29 cellular contexts compared by ENCODE assay signal in genomic region chr7:141167376-141167964, GRCh38.
"Had no signal": no experiment of that assay in that cellular context is flagged by ENCODE, and none has a peak within 500 bp of the region (broad histone marks: within the 10 kb centered on the region; RNA-seq: fewer than 3 reads in every experiment).

No MANE protein-coding gene starts in this region.

- DNase-seq: activated CD4-positive, alpha-beta T cell treated with anti-CD3 and anti-CD28 coated beads for 36 hours; activated CD4-positive, alpha-beta T cell treated with anti-CD3 and anti-CD28 coated beads, Interleukin-2, amount 10 ng/mL, durations not matched to agents 7 days and 5 days; activated CD4-positive, alpha-beta T cell treated with anti-CD3 and anti-CD28 coated beads, Interleukin-2, amount 50 U/mL, for 48 hours; activated CD8-positive, alpha-beta T cell treated with anti-CD3 and anti-CD28 coated beads, Interleukin-2, amount 10 ng/mL, durations not matched to agents 7 days and 5 days; activated gamma-delta T cell treated with Interleukin-2 at 50 U/mL for 16 hours; activated naive CD4-positive, alpha-beta T cell treated with anti-CD3 and anti-CD28 coated beads for 36 hours; activated T-cell treated with anti-CD3 and anti-CD28 coated beads, Interleukin-2, amount 50 U/mL, for 24 hours; adrenal gland; body of pancreas; Kasumi-1; KG1; MG63; NCI-H1048; NCI-H1105 treated with DMSO at 0.1 percent for 48 hours; NCI-H1436; NCI-H1694; NCI-H2029; NCI-H345; NCI-H524 treated with DMSO at 0.1 percent for 48 hours; SHP77; SJCRH30; T1000 had no signal

- H3K4me1 Mint-ChIP-seq: activated CD4-positive, alpha-beta T cell treated with anti-CD3 and anti-CD28 coated beads for 36 hours; activated CD4-positive, alpha-beta T cell treated with anti-CD3 and anti-CD28 coated beads, Interleukin-2, amount 10 ng/mL, durations not matched to agents 7 days and 5 days had no signal

- H3K36me3 Mint-ChIP-seq: activated naive CD4-positive, alpha-beta T cell treated with anti-CD3 and anti-CD28 coated beads, Interleukin-2, amount 50 U/mL, for 72 hours had no signal

- H3K9me3 ChIP-seq: adrenal gland, body of pancreas, breast epithelium, MG63, SJCRH30 had no signal

- H3K27me3 ChIP-seq: adrenal gland, body of pancreas, breast epithelium, MG63, SJCRH30 had no signal

- H3K4me3 ChIP-seq: adrenal gland, body of pancreas, breast epithelium, MG63, SJCRH30, SK-N-MC had no signal

- H3K36me3 ChIP-seq: adrenal gland, breast epithelium, MG63, SJCRH30 had no signal

- H3K4me3 Mint-ChIP-seq: activated CD4-positive, alpha-beta T cell treated with anti-CD3 and anti-CD28 coated beads for 36 hours; activated CD4-positive, alpha-beta T cell treated with anti-CD3 and anti-CD28 coated beads, Interleukin-2, amount 10 ng/mL, durations not matched to agents 7 days and 5 days; activated CD8-positive, alpha-beta T cell treated with anti-CD3 and anti-CD28 coated beads, Interleukin-2, amount 10 ng/mL, durations not matched to agents 7 days and 5 days; activated naive CD4-positive, alpha-beta T cell treated with anti-CD3 and anti-CD28 coated beads for 36 hours; activated T-cell treated with anti-CD3 and anti-CD28 coated beads, Interleukin-2, amount 50 U/mL, for 24 hours; activated T-helper 1 cell treated with anti-CD3 and anti-CD28 coated beads, Interleukin-12 subunit alpha, Interleukin-12 subunit beta, Interleukin-2, Interleukin-4 antibody, amounts not matched to agents 30 ng/mL and 10 ng/mL and 1 ng/mL, durations not matched to agents 14 hours and 24 hours and 36 hours had no signal

- H3K4me1 ChIP-seq: adrenal gland, body of pancreas, breast epithelium, SJCRH30 had no signal

- FAIRE-seq: astrocyte had no signal

- H3K27ac Mint-ChIP-seq: activated CD4-positive, alpha-beta T cell treated with anti-CD3 and anti-CD28 coated beads for 36 hours; activated CD4-positive, alpha-beta T cell treated with anti-CD3 and anti-CD28 coated beads, Interleukin-2, amount 10 ng/mL, durations not matched to agents 7 days and 5 days; activated CD8-positive, alpha-beta T cell treated with anti-CD3 and anti-CD28 coated beads, Interleukin-2, amount 10 ng/mL, durations not matched to agents 7 days and 5 days; activated naive CD4-positive, alpha-beta T cell treated with anti-CD3 and anti-CD28 coated beads for 36 hours; activated naive CD4-positive, alpha-beta T cell treated with anti-CD3 and anti-CD28 coated beads, Interleukin-2, amount 50 U/mL, for 72 hours; activated T-cell treated with anti-CD3 and anti-CD28 coated beads, Interleukin-2, amount 50 U/mL, for 24 hours; activated T-helper 1 cell treated with anti-CD3 and anti-CD28 coated beads, Interleukin-12 subunit alpha, Interleukin-12 subunit beta, Interleukin-2, Interleukin-4 antibody, amounts not matched to agents 30 ng/mL and 10 ng/mL and 1 ng/mL, durations not matched to agents 14 hours and 24 hours and 36 hours had no signal

- H3K9me3 Mint-ChIP-seq: activated CD4-positive, alpha-beta T cell treated with anti-CD3 and anti-CD28 coated beads, Interleukin-2, amount 10 ng/mL, durations not matched to agents 7 days and 5 days; activated naive CD4-positive, alpha-beta T cell treated with anti-CD3 and anti-CD28 coated beads, Interleukin-2, amount 50 U/mL, for 72 hours; activated T-cell treated with anti-CD3 and anti-CD28 coated beads, Interleukin-2, amount 50 U/mL, for 24 hours had no signal

- H3K27ac ChIP-seq: adrenal gland, body of pancreas, breast epithelium, SJCRH30, SK-N-MC had no signal

- H3K27me3 Mint-ChIP-seq: activated CD4-positive, alpha-beta T cell treated with anti-CD3 and anti-CD28 coated beads, Interleukin-2, amount 10 ng/mL, durations not matched to agents 7 days and 5 days had no signal

- ATAC-seq: activated CD4-positive, alpha-beta T cell treated with anti-CD3 and anti-CD28 coated beads for 36 hours; activated CD4-positive, CD25-positive, alpha-beta regulatory T cell treated with anti-CD3 and anti-CD28 coated beads, Interleukin-2, amount 50 U/mL, for 24 hours; activated CD8-positive, alpha-beta T cell treated with anti-CD3 and anti-CD28 coated beads, Interleukin-2, amount 10 ng/mL, durations not matched to agents 7 days and 5 days; activated naive CD4-positive, alpha-beta T cell treated with anti-CD3 and anti-CD28 coated beads, Interleukin-2, amount 50 U/mL, for 72 hours; body of pancreas; Panc1 had no signal
